ENCODE assay signal across 18 cellular contexts in the genomic region with DNA sequence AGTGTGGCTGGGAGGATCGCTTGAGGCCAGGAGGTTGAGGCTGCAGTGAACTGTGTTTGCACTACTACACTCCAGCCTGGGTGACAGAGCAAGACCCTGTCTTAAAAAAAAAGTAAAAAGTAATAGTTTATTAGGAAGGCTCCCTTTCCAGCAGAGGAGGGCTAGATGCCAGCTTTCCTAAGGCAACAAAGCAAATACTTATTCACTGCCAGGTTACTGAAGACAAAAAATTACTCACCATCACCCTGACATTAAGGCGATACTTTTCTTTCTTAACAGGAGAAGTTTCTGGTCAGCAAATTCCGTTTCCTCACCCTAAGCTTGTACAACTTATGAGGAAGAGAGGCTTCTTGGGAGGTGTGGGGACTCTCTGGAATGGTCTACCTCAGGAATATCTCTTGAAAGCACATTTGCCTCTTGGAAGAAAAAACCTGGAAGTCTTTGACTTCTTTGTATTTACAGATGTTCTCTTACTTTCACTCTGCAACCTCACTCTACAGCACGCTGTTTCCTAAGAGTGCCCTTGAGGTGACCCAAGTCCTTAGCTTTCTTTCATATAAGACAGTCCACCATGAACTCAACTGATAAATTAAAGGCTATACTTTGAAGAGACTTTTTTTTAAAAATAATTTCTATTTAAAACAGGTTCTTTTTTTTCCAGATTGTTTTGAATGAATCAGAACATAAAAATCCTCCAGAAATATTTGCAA. TPM values are rescaled to one million over a fixed set of nuclear protein-coding genes. Genes with fewer than 3 reads are reported as not detected.
DNase-seq lines count a peak whose midpoint lies in the region; ATAC-seq, FAIRE-seq and TF ChIP-seq lines count a peak whose summit lies in the region.
"Had no signal": no experiment of that assay in that cellular context is flagged by ENCODE, and none has a peak within 500 bp of the region (broad histone marks: within the 10 kb centered on the region; RNA-seq: fewer than 3 reads in every experiment).

No MANE protein-coding gene starts in this region.

- CTCF ChIA-PET in CD4-positive, alpha-beta T cell (lab: Charles Lee): interaction anchor here (0.6 kb wide), 2 partner anchors 22 to 216 kb away, joined by 3 to 4 read pairs; no protein-coding TSS in a partner anchor

- no peak overlapping the region for H3K4me3 ChIP-seq in fibroblast of mammary gland (ENCODE audit: control insufficient read depth, low read depth, low read length)
- no peak overlapping the region for H3K4me3 ChIP-seq in gastrocnemius medialis
- H3K4me3 ChIP-seq: BLaER1 treated with 17β-estradiol and CSF1 and Interleukin-3, amounts not matched to agents 10 nM and 100 nM; cardiac muscle cell; esophagus squamous epithelium; upper lobe of left lung had no signal

- no peak for FAIRE-seq in HTR-8/SVneo (lab: Jason Lieb, UNC)

- H3K27me3 Mint-ChIP-seq in CD4-positive, alpha-beta T cell: no peaks in the 10 kb centered on the region
- H3K27me3 Mint-ChIP-seq in activated T-helper 17 cell treated with anti-CD3 and anti-CD28 coated beads, Interleukin-2, amount 50 U/mL, for 72 hours: no peaks in the 10 kb centered on the region

- H3K36me3 Mint-ChIP-seq in CD4-positive, alpha-beta T cell (ENCODE audit: low read depth): peaks cover 51% of the 10 kb centered on the region
- peaks cover 44% of the 10 kb centered on the region for H3K36me3 Mint-ChIP-seq in activated T-helper 17 cell treated with anti-CD3 and anti-CD28 coated beads, Interleukin-2, amount 50 U/mL, for 72 hours (ENCODE audit: low read depth)
- H3K36me3 Mint-ChIP-seq: mesothelial cell of epicardium had no signal

- peak overlapping the region; percentile 30 for H3K27ac Mint-ChIP-seq in CD4-positive, alpha-beta T cell
- H3K27ac Mint-ChIP-seq in activated T-helper 17 cell treated with anti-CD3 and anti-CD28 coated beads, Interleukin-2, amount 50 U/mL, for 72 hours: peak overlapping the region; percentile 69
- H3K27ac Mint-ChIP-seq: mesothelial cell of epicardium; T-helper 1 cell treated with Interleukin-12 subunit alpha and Interleukin-12 subunit beta and Interleukin-4 antibody, amounts not matched to agents 30 μg/mL and 1 μg/mL, for 36 hours had no signal

- no peak overlapping the region for H3K27ac ChIP-seq in CD4-positive, alpha-beta T cell (ENCODE audit: low read depth, low read length)
- H3K27ac ChIP-seq in gastrocnemius medialis: peak overlapping the region; percentile 41 to 95 (median 80)
- H3K27ac ChIP-seq: BLaER1 treated with 17β-estradiol and CSF1 and Interleukin-3, amounts not matched to agents 10 nM and 100 nM; cardiac muscle cell had no signal

- intact Hi-C loops in CD4-positive, alpha-beta T cell (cut with DNase I, micrococcal nuclease): no loop called here
- intact Hi-C loops in gastrocnemius medialis (cut with DNase I; ENCODE audit: low total_unique reads): no loop called here

- POLR2A ChIA-PET in CD4-positive, alpha-beta T cell (lab: Charles Lee): interaction anchor here (0.6 to 1.1 kb wide), 2 partner anchors 15 to 400 kb away, joined by 3 read pairs; a partner anchor contains a TSS

- no peaks in the 10 kb centered on the region for H3K36me3 ChIP-seq in gastrocnemius medialis
- H3K36me3 ChIP-seq: cardiac muscle cell, esophagus squamous epithelium had no signal

- in situ Hi-C loops in gastrocnemius medialis (cut with MboI; ENCODE audit: low sequenced_read_pairs in 4 of 4): loop anchor here in 1 of 4 donors (25.0 kb wide), 1 partner anchor 546 kb away; no protein-coding TSS in a partner anchor

- H3K9me3 ChIP-seq in CD4-positive, alpha-beta T cell (ENCODE audit: control insufficient read depth, low read length): no peaks in the 10 kb centered on the region
- H3K9me3 ChIP-seq in gastrocnemius medialis: no peaks in the 10 kb centered on the region
- H3K9me3 ChIP-seq: BLaER1 treated with 17β-estradiol and CSF1 and Interleukin-3, amounts not matched to agents 10 nM and 100 nM; esophagus squamous epithelium; upper lobe of left lung had no signal

- no peaks in the 10 kb centered on the region for H3K27me3 ChIP-seq in CD4-positive, alpha-beta T cell (ENCODE audit: control insufficient read depth, insufficient read depth, low read length)
- no peaks in the 10 kb centered on the region for H3K27me3 ChIP-seq in gastrocnemius medialis
- H3K27me3 ChIP-seq: BLaER1 treated with 17β-estradiol and CSF1 and Interleukin-3, amounts not matched to agents 10 nM and 100 nM; cardiac muscle cell; esophagus squamous epithelium; upper lobe of left lung had no signal

- peaks cover 32 to 60% of the 10 kb centered on the region in 2 donors for H3K4me1 ChIP-seq in gastrocnemius medialis

- TF ChIP-seq POLR2A in gastrocnemius medialis (IDR thresholded peaks at IDR 0.05): no peak

- no peaks in the 10 kb centered on the region for H3K4me1 Mint-ChIP-seq in CD4-positive, alpha-beta T cell (ENCODE audit: low read depth)
- H3K4me1 Mint-ChIP-seq in activated T-helper 17 cell treated with anti-CD3 and anti-CD28 coated beads, Interleukin-2, amount 50 U/mL, for 72 hours: no peaks in the 10 kb centered on the region

- no peaks in the 10 kb centered on the region for H3K9me3 Mint-ChIP-seq in CD4-positive, alpha-beta T cell
- H3K9me3 Mint-ChIP-seq in activated T-helper 17 cell treated with anti-CD3 and anti-CD28 coated beads, Interleukin-2, amount 50 U/mL, for 72 hours: no peaks in the 10 kb centered on the region
- H3K9me3 Mint-ChIP-seq: mesothelial cell of epicardium; T-helper 1 cell treated with Interleukin-12 subunit alpha and Interleukin-12 subunit beta and Interleukin-4 antibody, amounts not matched to agents 30 μg/mL and 1 μg/mL, for 36 hours had no signal

- no peak for ATAC-seq in CD4-positive, alpha-beta T cell (ENCODE audit: poor library complexity)
- ATAC-seq in activated T-helper 17 cell treated with anti-CD3 and anti-CD28 coated beads, Interleukin-2, amount 50 U/mL, for 72 hours (replicated peaks): no peak
- ATAC-seq in gastrocnemius medialis (no peak), GM19035 (IDR thresholded peaks at IDR 0.05; ENCODE audit: unreplicated experiment) (no peak), esophagus mucosa (no peak)

- DNase-seq in CD4-positive, alpha-beta T cell: no peak
- peak; percentile 68 for DNase-seq in fibroblast of mammary gland (ENCODE audit: low read depth)
- DNase-seq in gastrocnemius medialis: no peak
- no peak for DNase-seq in HTR-8/SVneo (ENCODE audit: insufficient read length, low spot score)
- no peak for DNase-seq in NCI-H1092 (lab: John Stamatoyannopoulos, UW)
- DNase-seq: activated CD4-positive, alpha-beta T cell treated with anti-CD3 and anti-CD28 coated beads for 4 hours; esophagus squamous epithelium; NCI-H187 treated with DMSO at 0.1 percent for 48 hours; NCI-H526; occipital lobe; upper lobe of left lung had no signal

- no peak for TF ChIP-seq CTCF in CD4-positive, alpha-beta T cell (IDR thresholded peaks at IDR 0.05)
- TF ChIP-seq CTCF in fibroblast of mammary gland (conservative IDR thresholded peaks at IDR 0.05; ENCODE audit: control insufficient read depth, insufficient read depth, low read depth, low read length) (no peak), gastrocnemius medialis (IDR thresholded peaks at IDR 0.05 in 4 of 5, conservative IDR thresholded peaks at IDR 0.05 in 1 of 5) (no peak)

- H3K4me3 Mint-ChIP-seq in CD4-positive, alpha-beta T cell: no peak overlapping the region
- no peak overlapping the region for H3K4me3 Mint-ChIP-seq in activated T-helper 17 cell treated with anti-CD3 and anti-CD28 coated beads, Interleukin-2, amount 50 U/mL, for 72 hours
- H3K4me3 Mint-ChIP-seq: mesothelial cell of epicardium; T-helper 1 cell treated with Interleukin-12 subunit alpha and Interleukin-12 subunit beta and Interleukin-4 antibody, amounts not matched to agents 30 μg/mL and 1 μg/mL, for 36 hours had no signal

RNA-seq across cellular contexts. Expression of gene TRAF3IP2, which starts 52.9 kb away (rescaled TPM):
- total RNA-seq in CD4-positive, alpha-beta T cell: 10 to 100 TPM; 23.6 to 24.8 TPM
- 10 to 100 TPM; 36.5 to 63.6 TPM for total RNA-seq in activated T-helper 17 cell treated with anti-CD3 and anti-CD28 coated beads, Interleukin-2, amount 50 U/mL, for 72 hours
- total RNA-seq in gastrocnemius medialis (10 to 100 TPM; 11.0 to 31.1 (median 17.3) TPM), esophagus mucosa (68.5 TPM)
